Comparison of ENCODE assay signal across 2 cellular contexts in the genomic region with DNA sequence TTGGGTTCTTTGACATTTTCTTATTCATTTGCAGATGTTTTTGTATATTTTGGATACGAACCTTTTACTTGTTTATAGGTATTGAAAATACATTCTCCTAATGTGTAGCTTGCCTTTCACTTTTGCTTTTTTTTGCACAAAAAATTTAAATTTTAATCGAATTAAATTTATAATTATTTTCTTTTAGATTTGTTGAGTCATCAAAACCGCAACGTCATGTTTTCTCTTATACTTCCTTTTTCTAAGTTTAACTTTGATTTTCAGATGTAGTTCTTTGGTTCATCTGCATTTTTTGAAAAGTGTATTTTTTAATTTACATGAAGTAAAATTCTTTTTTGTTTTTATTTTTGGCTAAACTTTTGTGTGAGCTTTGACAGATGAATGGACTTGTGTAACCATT.
TF ChIP-seq lines count a peak whose summit lies in the region.

No MANE protein-coding gene starts in this region.

TF ChIP-seq in GM23338, 12 proteins besides CTCF, POLR2A, EP300 and RAD21 (continued from another document):
- TF ChIP-seq, protein P1, sequence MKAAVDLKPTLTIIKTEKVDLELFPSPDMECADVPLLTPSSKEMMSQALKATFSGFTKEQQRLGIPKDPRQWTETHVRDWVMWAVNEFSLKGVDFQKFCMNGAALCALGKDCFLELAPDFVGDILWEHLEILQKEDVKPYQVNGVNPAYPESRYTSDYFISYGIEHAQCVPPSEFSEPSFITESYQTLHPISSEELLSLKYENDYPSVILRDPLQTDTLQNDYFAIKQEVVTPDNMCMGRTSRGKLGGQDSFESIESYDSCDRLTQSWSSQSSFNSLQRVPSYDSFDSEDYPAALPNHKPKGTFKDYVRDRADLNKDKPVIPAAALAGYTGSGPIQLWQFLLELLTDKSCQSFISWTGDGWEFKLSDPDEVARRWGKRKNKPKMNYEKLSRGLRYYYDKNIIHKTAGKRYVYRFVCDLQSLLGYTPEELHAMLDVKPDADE (IDR thresholded peaks at IDR 0.05), result no peak
- no peak for TF ChIP-seq NANOG (IDR thresholded peaks at IDR 0.05; ENCODE audit: borderline replicate concordance)
- no peak for TF ChIP-seq ZNF331 (CRISPR knock-in tag; IDR thresholded peaks at IDR 0.05; ENCODE audit: low read depth)
- no peak for TF ChIP-seq POLR2AphosphoS5 (IDR thresholded peaks at IDR 0.05; ENCODE audit: low read depth)
- TF ChIP-seq CREB1 (CRISPR knock-in tag; IDR thresholded peaks at IDR 0.05; ENCODE audit: low read depth), result no peak
TF ChIP-seq in GM23338: peak in this region for 0.

TF ChIP-seq in K562, 482 proteins besides CTCF, POLR2A, EP300 and RAD21 (continued from another document):
- TF ChIP-seq, protein P2, sequence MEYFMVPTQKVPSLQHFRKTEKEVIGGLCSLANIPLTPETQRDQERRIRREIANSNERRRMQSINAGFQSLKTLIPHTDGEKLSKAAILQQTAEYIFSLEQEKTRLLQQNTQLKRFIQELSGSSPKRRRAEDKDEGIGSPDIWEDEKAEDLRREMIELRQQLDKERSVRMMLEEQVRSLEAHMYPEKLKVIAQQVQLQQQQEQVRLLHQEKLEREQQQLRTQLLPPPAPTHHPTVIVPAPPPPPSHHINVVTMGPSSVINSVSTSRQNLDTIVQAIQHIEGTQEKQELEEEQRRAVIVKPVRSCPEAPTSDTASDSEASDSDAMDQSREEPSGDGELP (CRISPR knock-in tag; IDR thresholded peaks at IDR 0.05; ENCODE audit: borderline replicate concordance), result no peak
- TF ChIP-seq JUNB (CRISPR knock-in tag; conservative IDR thresholded peaks at IDR 0.05), result no peak
- TF ChIP-seq RBM34 (IDR thresholded peaks at IDR 0.05; ENCODE audit: borderline replicate concordance, insufficient read depth, low read length), result no peak
- TF ChIP-seq MAFF (IDR thresholded peaks at IDR 0.05; ENCODE audit: low read length), result peak; percentile 46; the same call in 1 of the 2 replicates
- no peak for TF ChIP-seq JUND (IDR thresholded peaks at IDR 0.05; ENCODE audit: borderline replicate concordance, low read depth, low read length)
- TF ChIP-seq JUND (tag; IDR thresholded peaks at IDR 0.05; ENCODE audit: borderline replicate concordance, low read depth, low read length), result no peak
- TF ChIP-seq, protein P3, sequence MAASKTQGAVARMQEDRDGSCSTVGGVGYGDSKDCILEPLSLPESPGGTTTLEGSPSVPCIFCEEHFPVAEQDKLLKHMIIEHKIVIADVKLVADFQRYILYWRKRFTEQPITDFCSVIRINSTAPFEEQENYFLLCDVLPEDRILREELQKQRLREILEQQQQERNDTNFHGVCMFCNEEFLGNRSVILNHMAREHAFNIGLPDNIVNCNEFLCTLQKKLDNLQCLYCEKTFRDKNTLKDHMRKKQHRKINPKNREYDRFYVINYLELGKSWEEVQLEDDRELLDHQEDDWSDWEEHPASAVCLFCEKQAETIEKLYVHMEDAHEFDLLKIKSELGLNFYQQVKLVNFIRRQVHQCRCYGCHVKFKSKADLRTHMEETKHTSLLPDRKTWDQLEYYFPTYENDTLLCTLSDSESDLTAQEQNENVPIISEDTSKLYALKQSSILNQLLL (CRISPR knock-in tag; IDR thresholded peaks at IDR 0.05; ENCODE audit: borderline replicate concordance), result no peak
- peak; percentile 79 for TF ChIP-seq ZNF316 (IDR thresholded peaks at IDR 0.05)
- peak; percentile 47; the same call in 1 of the 2 replicates for TF ChIP-seq MAFK (IDR thresholded peaks at IDR 0.05; ENCODE audit: low read length)
- TF ChIP-seq FOXM1 (IDR thresholded peaks at IDR 0.05; ENCODE audit: low read depth), result no peak
- TF ChIP-seq FOXM1 (CRISPR knock-in tag; IDR thresholded peaks at IDR 0.05; ENCODE audit: low read depth), result no peak
- TF ChIP-seq MAFG (tag; conservative IDR thresholded peaks at IDR 0.05), result peak; percentile 48; the same call in 1 of the 2 replicates
- TF ChIP-seq, protein P4, sequence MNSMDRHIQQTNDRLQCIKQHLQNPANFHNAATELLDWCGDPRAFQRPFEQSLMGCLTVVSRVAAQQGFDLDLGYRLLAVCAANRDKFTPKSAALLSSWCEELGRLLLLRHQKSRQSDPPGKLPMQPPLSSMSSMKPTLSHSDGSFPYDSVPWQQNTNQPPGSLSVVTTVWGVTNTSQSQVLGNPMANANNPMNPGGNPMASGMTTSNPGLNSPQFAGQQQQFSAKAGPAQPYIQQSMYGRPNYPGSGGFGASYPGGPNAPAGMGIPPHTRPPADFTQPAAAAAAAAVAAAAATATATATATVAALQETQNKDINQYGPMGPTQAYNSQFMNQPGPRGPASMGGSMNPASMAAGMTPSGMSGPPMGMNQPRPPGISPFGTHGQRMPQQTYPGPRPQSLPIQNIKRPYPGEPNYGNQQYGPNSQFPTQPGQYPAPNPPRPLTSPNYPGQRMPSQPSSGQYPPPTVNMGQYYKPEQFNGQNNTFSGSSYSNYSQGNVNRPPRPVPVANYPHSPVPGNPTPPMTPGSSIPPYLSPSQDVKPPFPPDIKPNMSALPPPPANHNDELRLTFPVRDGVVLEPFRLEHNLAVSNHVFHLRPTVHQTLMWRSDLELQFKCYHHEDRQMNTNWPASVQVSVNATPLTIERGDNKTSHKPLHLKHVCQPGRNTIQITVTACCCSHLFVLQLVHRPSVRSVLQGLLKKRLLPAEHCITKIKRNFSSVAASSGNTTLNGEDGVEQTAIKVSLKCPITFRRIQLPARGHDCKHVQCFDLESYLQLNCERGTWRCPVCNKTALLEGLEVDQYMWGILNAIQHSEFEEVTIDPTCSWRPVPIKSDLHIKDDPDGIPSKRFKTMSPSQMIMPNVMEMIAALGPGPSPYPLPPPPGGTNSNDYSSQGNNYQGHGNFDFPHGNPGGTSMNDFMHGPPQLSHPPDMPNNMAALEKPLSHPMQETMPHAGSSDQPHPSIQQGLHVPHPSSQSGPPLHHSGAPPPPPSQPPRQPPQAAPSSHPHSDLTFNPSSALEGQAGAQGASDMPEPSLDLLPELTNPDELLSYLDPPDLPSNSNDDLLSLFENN (IDR thresholded peaks at IDR 0.05; ENCODE audit: low read depth in 2 of 2, low read length in 2 of 2), result no peak
- TF ChIP-seq ZBTB17 (CRISPR knock-in tag; IDR thresholded peaks at IDR 0.05), result no peak
- TF ChIP-seq ZNF696 (CRISPR knock-in tag; conservative IDR thresholded peaks at IDR 0.05), result no peak
- no peak for TF ChIP-seq GATA2 (CRISPR knock-in tag; IDR thresholded peaks at IDR 0.05)
- TF ChIP-seq, protein P5, sequence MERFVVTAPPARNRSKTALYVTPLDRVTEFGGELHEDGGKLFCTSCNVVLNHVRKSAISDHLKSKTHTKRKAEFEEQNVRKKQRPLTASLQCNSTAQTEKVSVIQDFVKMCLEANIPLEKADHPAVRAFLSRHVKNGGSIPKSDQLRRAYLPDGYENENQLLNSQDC (CRISPR knock-in tag; IDR thresholded peaks at IDR 0.05), result no peak
- TF ChIP-seq, protein P6, sequence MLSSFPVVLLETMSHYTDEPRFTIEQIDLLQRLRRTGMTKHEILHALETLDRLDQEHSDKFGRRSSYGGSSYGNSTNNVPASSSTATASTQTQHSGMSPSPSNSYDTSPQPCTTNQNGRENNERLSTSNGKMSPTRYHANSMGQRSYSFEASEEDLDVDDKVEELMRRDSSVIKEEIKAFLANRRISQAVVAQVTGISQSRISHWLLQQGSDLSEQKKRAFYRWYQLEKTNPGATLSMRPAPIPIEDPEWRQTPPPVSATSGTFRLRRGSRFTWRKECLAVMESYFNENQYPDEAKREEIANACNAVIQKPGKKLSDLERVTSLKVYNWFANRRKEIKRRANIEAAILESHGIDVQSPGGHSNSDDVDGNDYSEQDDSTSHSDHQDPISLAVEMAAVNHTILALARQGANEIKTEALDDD (IDR thresholded peaks at IDR 0.05), result no peak
- no peak for TF ChIP-seq PURB (CRISPR knock-in tag; IDR thresholded peaks at IDR 0.05; ENCODE audit: low read depth)
- TF ChIP-seq, protein P7, sequence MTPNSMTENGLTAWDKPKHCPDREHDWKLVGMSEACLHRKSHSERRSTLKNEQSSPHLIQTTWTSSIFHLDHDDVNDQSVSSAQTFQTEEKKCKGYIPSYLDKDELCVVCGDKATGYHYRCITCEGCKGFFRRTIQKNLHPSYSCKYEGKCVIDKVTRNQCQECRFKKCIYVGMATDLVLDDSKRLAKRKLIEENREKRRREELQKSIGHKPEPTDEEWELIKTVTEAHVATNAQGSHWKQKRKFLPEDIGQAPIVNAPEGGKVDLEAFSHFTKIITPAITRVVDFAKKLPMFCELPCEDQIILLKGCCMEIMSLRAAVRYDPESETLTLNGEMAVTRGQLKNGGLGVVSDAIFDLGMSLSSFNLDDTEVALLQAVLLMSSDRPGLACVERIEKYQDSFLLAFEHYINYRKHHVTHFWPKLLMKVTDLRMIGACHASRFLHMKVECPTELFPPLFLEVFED (CRISPR knock-in tag; conservative IDR thresholded peaks at IDR 0.05), result no peak
- TF ChIP-seq KDM1A (IDR thresholded peaks at IDR 0.05), result no peak
- TF ChIP-seq NFYB (IDR thresholded peaks at IDR 0.05; ENCODE audit: extremely low read depth, insufficient read length), result no peak
- TF ChIP-seq, protein P8, sequence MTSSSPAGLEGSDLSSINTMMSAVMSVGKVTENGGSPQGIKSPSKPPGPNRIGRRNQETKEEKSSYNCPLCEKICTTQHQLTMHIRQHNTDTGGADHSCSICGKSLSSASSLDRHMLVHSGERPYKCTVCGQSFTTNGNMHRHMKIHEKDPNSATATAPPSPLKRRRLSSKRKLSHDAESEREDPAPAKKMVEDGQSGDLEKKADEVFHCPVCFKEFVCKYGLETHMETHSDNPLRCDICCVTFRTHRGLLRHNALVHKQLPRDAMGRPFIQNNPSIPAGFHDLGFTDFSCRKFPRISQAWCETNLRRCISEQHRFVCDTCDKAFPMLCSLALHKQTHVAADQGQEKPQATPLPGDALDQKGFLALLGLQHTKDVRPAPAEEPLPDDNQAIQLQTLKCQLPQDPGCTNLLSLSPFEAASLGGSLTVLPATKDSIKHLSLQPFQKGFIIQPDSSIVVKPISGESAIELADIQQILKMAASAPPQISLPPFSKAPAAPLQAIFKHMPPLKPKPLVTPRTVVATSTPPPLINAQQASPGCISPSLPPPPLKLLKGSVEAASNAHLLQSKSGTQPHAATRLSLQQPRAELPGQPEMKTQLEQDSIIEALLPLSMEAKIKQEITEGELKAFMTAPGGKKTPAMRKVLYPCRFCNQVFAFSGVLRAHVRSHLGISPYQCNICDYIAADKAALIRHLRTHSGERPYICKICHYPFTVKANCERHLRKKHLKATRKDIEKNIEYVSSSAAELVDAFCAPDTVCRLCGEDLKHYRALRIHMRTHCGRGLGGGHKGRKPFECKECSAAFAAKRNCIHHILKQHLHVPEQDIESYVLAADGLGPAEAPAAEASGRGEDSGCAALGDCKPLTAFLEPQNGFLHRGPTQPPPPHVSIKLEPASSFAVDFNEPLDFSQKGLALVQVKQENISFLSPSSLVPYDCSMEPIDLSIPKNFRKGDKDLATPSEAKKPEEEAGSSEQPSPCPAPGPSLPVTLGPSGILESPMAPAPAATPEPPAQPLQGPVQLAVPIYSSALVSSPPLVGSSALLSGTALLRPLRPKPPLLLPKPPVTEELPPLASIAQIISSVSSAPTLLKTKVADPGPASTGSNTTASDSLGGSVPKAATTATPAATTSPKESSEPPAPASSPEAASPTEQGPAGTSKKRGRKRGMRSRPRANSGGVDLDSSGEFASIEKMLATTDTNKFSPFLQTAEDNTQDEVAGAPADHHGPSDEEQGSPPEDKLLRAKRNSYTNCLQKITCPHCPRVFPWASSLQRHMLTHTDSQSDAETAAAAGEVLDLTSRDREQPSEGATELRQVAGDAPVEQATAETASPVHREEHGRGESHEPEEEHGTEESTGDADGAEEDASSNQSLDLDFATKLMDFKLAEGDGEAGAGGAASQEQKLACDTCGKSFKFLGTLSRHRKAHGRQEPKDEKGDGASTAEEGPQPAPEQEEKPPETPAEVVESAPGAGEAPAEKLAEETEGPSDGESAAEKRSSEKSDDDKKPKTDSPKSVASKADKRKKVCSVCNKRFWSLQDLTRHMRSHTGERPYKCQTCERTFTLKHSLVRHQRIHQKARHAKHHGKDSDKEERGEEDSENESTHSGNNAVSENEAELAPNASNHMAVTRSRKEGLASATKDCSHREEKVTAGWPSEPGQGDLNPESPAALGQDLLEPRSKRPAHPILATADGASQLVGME (CRISPR knock-in tag; IDR thresholded peaks at IDR 0.05), result no peak
- peak; percentile 71 for TF ChIP-seq C11orf30 (IDR thresholded peaks at IDR 0.05; ENCODE audit: low read depth)
